ENCODE assay signal across 1 cellular context in genomic region chr2:147430408-147430807, GRCh38.
TF ChIP-seq lines count a peak whose summit lies in the region.

No MANE protein-coding gene starts in this region.

TF ChIP-seq in HepG2, 621 proteins besides CTCF, POLR2A, EP300 and RAD21 (continued from another document and continues in another):
- TF ChIP-seq, protein P1, sequence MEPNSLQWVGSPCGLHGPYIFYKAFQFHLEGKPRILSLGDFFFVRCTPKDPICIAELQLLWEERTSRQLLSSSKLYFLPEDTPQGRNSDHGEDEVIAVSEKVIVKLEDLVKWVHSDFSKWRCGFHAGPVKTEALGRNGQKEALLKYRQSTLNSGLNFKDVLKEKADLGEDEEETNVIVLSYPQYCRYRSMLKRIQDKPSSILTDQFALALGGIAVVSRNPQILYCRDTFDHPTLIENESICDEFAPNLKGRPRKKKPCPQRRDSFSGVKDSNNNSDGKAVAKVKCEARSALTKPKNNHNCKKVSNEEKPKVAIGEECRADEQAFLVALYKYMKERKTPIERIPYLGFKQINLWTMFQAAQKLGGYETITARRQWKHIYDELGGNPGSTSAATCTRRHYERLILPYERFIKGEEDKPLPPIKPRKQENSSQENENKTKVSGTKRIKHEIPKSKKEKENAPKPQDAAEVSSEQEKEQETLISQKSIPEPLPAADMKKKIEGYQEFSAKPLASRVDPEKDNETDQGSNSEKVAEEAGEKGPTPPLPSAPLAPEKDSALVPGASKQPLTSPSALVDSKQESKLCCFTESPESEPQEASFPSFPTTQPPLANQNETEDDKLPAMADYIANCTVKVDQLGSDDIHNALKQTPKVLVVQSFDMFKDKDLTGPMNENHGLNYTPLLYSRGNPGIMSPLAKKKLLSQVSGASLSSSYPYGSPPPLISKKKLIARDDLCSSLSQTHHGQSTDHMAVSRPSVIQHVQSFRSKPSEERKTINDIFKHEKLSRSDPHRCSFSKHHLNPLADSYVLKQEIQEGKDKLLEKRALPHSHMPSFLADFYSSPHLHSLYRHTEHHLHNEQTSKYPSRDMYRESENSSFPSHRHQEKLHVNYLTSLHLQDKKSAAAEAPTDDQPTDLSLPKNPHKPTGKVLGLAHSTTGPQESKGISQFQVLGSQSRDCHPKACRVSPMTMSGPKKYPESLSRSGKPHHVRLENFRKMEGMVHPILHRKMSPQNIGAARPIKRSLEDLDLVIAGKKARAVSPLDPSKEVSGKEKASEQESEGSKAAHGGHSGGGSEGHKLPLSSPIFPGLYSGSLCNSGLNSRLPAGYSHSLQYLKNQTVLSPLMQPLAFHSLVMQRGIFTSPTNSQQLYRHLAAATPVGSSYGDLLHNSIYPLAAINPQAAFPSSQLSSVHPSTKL (CRISPR knock-in tag; IDR thresholded peaks at IDR 0.05), result peak; percentile 69; the same call in 1 of the 2 replicates
- TF ChIP-seq AHDC1 (CRISPR knock-in tag; IDR thresholded peaks at IDR 0.05; ENCODE audit: borderline replicate concordance) (peak; percentile 68; the same call in 1 of the 2 replicates), CREM (IDR thresholded peaks at IDR 0.05) (no peak; the same call in 1 of the 2 replicates), CREM (CRISPR knock-in tag; IDR thresholded peaks at IDR 0.05) (no peak), ZNF672 (CRISPR knock-in tag; IDR thresholded peaks at IDR 0.05) (no peak), SRSF4 (IDR thresholded peaks at IDR 0.05; ENCODE audit: low read depth, low read length, poor library complexity, severe bottlenecking) (no peak), NR2F6 (IDR thresholded peaks at IDR 0.05) (peak; percentile 19; the same call in 1 of the 2 replicates), NR2F6 (CRISPR knock-in tag; IDR thresholded peaks at IDR 0.05) (0 out of 2 replicates have a peak, but pooled peaks have one; percentile 10), RFX5 (IDR thresholded peaks at IDR 0.05; ENCODE audit: low read depth, low read length) (no peak), SETDB1 (CRISPR knock-in tag; IDR thresholded peaks at IDR 0.05; ENCODE audit: borderline replicate concordance) (no peak), SOX6 (IDR thresholded peaks at IDR 0.05) (no peak), SOX6 (CRISPR knock-in tag; IDR thresholded peaks at IDR 0.05) (peak; percentile 64), XBP1 (CRISPR knock-in tag; IDR thresholded peaks at IDR 0.05) (no peak), PAXIP1 (CRISPR knock-in tag; conservative IDR thresholded peaks at IDR 0.05) (peak; percentile 40), ZNF383 (CRISPR knock-in tag; IDR thresholded peaks at IDR 0.05; ENCODE audit: borderline replicate concordance) (no peak), MEIS1 (CRISPR knock-in tag; IDR thresholded peaks at IDR 0.05; ENCODE audit: borderline replicate concordance) (no peak), KDM3A (CRISPR knock-in tag; IDR thresholded peaks at IDR 0.05; ENCODE audit: low read depth) (no peak), MIXL1 (CRISPR knock-in tag; IDR thresholded peaks at IDR 0.05) (peak; percentile 48; the same call in 1 of the 2 replicates), ADNP (CRISPR knock-in tag; IDR thresholded peaks at IDR 0.05) (no peak), GABPA (IDR thresholded peaks at IDR 0.05; ENCODE audit: low read depth, low read length) (no peak), GABPA (CRISPR knock-in tag; IDR thresholded peaks at IDR 0.05; ENCODE audit: low read depth) (peak; percentile 30; the same call in 1 of the 2 replicates), ZC3H4 (CRISPR knock-in tag; IDR thresholded peaks at IDR 0.05; ENCODE audit: borderline replicate concordance) (no peak), NFIC (IDR thresholded peaks at IDR 0.05; ENCODE audit: low read length) (peak; percentile 88), ZBED4 (CRISPR knock-in tag; IDR thresholded peaks at IDR 0.05; ENCODE audit: borderline replicate concordance) (no peak), ZFYVE20 (CRISPR knock-in tag; IDR thresholded peaks at IDR 0.05; ENCODE audit: borderline replicate concordance, low read depth) (no peak), GATAD2A (CRISPR knock-in tag; IDR thresholded peaks at IDR 0.05) (peak; percentile 83), SIN3A (IDR thresholded peaks at IDR 0.05; ENCODE audit: borderline replicate concordance, low read depth, low read length) (no peak), ZNF30 (CRISPR knock-in tag; IDR thresholded peaks at IDR 0.05) (no peak), FOXO1 (CRISPR knock-in tag; IDR thresholded peaks at IDR 0.05) (0 out of 2 replicates have a peak, but pooled peaks have one; percentile 36), TOPORS (CRISPR knock-in tag; IDR thresholded peaks at IDR 0.05) (no peak), NFE2 (CRISPR knock-in tag; IDR thresholded peaks at IDR 0.05) (no peak), ZNF816 (CRISPR knock-in tag; IDR thresholded peaks at IDR 0.05; ENCODE audit: borderline replicate concordance) (no peak), EEA1 (CRISPR knock-in tag; IDR thresholded peaks at IDR 0.05; ENCODE audit: borderline replicate concordance) (no peak), GABPB1 (CRISPR knock-in tag; IDR thresholded peaks at IDR 0.05) (peak; percentile 35; the same call in 1 of the 2 replicates), ZNF432 (CRISPR knock-in tag; IDR thresholded peaks at IDR 0.05; ENCODE audit: borderline replicate concordance) (no peak), ZNF660 (CRISPR knock-in tag; IDR thresholded peaks at IDR 0.05; ENCODE audit: borderline replicate concordance, low read depth) (no peak)
- TF ChIP-seq, protein P2, sequence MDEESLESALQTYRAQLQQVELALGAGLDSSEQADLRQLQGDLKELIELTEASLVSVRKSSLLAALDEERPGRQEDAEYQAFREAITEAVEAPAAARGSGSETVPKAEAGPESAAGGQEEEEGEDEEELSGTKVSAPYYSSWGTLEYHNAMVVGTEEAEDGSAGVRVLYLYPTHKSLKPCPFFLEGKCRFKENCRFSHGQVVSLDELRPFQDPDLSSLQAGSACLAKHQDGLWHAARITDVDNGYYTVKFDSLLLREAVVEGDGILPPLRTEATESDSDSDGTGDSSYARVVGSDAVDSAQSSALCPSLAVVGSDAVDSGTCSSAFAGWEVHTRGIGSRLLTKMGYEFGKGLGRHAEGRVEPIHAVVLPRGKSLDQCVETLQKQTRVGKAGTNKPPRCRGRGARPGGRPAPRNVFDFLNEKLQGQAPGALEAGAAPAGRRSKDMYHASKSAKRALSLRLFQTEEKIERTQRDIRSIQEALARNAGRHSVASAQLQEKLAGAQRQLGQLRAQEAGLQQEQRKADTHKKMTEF (CRISPR knock-in tag; IDR thresholded peaks at IDR 0.05), result peak; percentile 51; the same call in 1 of the 2 replicates
- TF ChIP-seq, protein P3, sequence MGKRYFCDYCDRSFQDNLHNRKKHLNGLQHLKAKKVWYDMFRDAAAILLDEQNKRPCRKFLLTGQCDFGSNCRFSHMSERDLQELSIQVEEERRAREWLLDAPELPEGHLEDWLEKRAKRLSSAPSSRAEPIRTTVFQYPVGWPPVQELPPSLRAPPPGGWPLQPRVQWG (CRISPR knock-in tag; IDR thresholded peaks at IDR 0.05; ENCODE audit: borderline replicate concordance, low read depth), result no peak
